ENCODE assay signal across 11 cellular contexts in the genomic region with DNA sequence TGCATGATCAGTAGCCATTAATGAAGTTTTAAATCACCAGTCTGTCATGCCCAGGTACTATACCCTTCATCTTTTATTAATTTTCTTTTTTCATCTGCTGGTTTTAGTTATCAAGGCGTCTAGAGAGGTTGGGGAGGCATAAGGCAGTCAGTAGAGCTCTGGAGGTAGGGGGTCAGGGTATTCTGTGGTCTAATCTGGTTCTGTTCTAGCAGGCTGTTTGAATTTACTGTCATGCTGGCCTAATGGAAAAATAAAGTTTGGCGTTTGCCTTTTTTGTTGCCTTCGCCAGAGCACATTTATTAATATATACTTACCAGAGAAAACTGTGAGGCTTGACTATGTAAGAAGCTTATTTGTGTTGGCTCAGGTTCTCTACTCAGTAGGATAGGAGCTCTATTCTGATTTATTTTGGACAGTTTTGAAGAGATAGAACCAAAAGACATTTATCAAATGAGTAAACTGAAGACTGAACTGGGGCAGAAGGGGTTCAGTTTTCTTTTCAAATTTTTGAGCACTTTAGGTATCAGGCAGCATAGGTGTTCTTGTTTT. TPM values are rescaled to one million over a fixed set of nuclear protein-coding genes. Genes with fewer than 3 reads are reported as not detected.
A peak's percentile ranks its signal among the peaks of the same experiment; 100 is the strongest.
DNase-seq lines count a peak whose midpoint lies in the region; ATAC-seq and TF ChIP-seq lines count a peak whose summit lies in the region.
"Had no signal": no experiment of that assay in that cellular context is flagged by ENCODE, and none has a peak within 500 bp of the region (broad histone marks: within the 10 kb centered on the region; RNA-seq: fewer than 3 reads in every experiment).

No MANE protein-coding gene starts in this region.

- H3K27me3 Mint-ChIP-seq in MCF 10A (ENCODE audit: insufficient read depth, unreplicated experiment) = no peaks in the 10 kb centered on the region
- no peaks in the 10 kb centered on the region for H3K27me3 Mint-ChIP-seq in activated naive CD8-positive, alpha-beta T cell treated with anti-CD3 and anti-CD28 coated beads for 36 hours
- no peaks in the 10 kb centered on the region for H3K27me3 Mint-ChIP-seq in CD8-positive, alpha-beta T cell (ENCODE audit: low read depth)
- H3K27me3 Mint-ChIP-seq: progenitor cell of endocrine pancreas had no signal

- H3K4me1 Mint-ChIP-seq in MCF 10A (ENCODE audit: insufficient read depth, unreplicated experiment) = peaks cover 32% of the 10 kb centered on the region
- peaks cover 57% of the 10 kb centered on the region for H3K4me1 Mint-ChIP-seq in activated naive CD8-positive, alpha-beta T cell treated with anti-CD3 and anti-CD28 coated beads for 36 hours
- peaks cover 73% of the 10 kb centered on the region for H3K4me1 Mint-ChIP-seq in CD8-positive, alpha-beta T cell (ENCODE audit: low read depth)

- no peaks in the 10 kb centered on the region for H3K79me2 ChIP-seq in mesendoderm (ENCODE audit: control insufficient read depth, insufficient read depth, low read length)
- no peaks in the 10 kb centered on the region for H3K79me2 ChIP-seq in PC-9 (ENCODE audit: low read depth)

- peaks cover 2% of the 10 kb centered on the region for H3K36me3 Mint-ChIP-seq in MCF 10A (ENCODE audit: insufficient read depth, unreplicated experiment)
- peaks cover 62% of the 10 kb centered on the region for H3K36me3 Mint-ChIP-seq in activated naive CD8-positive, alpha-beta T cell treated with anti-CD3 and anti-CD28 coated beads for 36 hours
- peaks cover 57% of the 10 kb centered on the region for H3K36me3 Mint-ChIP-seq in CD8-positive, alpha-beta T cell

- H3K4me3 ChIP-seq in breast epithelium (no peak overlapping the region), mesendoderm (ENCODE audit: low read length) (no peak overlapping the region), uterus (no peak overlapping the region), PC-9 (no peak overlapping the region)
- H3K4me3 ChIP-seq in CD8-positive, alpha-beta T cell (ENCODE audit: low read depth, low read length) = no peak overlapping the region

- no peak overlapping the region for H4K8ac ChIP-seq in mesendoderm (ENCODE audit: low read depth, low read length)

- H3K79me1 ChIP-seq in mesendoderm (ENCODE audit: low read length) = peaks cover 4% of the 10 kb centered on the region

- no peak overlapping the region for H3K4me3 Mint-ChIP-seq in MCF 10A (ENCODE audit: unreplicated experiment)
- no peak overlapping the region for H3K4me3 Mint-ChIP-seq in activated naive CD8-positive, alpha-beta T cell treated with anti-CD3 and anti-CD28 coated beads for 36 hours
- no peak overlapping the region for H3K4me3 Mint-ChIP-seq in CD8-positive, alpha-beta T cell

- no peaks in the 10 kb centered on the region for H4K20me1 ChIP-seq in PC-9 (ENCODE audit: insufficient read depth)

- no peak for ATAC-seq in left colon
- no peak for ATAC-seq in CD8-positive, alpha-beta T cell

- no peaks in the 10 kb centered on the region for H3K9me3 ChIP-seq in breast epithelium
- no peaks in the 10 kb centered on the region for H3K9me3 ChIP-seq in uterus
- H3K9me3 ChIP-seq in PC-9 (ENCODE audit: insufficient read depth, low read depth) = no peaks in the 10 kb centered on the region
- no peaks in the 10 kb centered on the region for H3K9me3 ChIP-seq in CD8-positive, alpha-beta T cell (ENCODE audit: low read length)

- H3K36me3 ChIP-seq in breast epithelium (no peaks in the 10 kb centered on the region), mesendoderm (ENCODE audit: control insufficient read depth, insufficient read depth, low read length) (no peaks in the 10 kb centered on the region), uterus (no peaks in the 10 kb centered on the region), PC-9 (ENCODE audit: low read depth) (no peaks in the 10 kb centered on the region)
- H3K36me3 ChIP-seq in CD8-positive, alpha-beta T cell (ENCODE audit: insufficient read depth, low read length) = peaks cover 5% of the 10 kb centered on the region

- no peak overlapping the region for H2BK5ac ChIP-seq in mesendoderm (ENCODE audit: low read length)

- TF ChIP-seq CTCF in MCF 10A (IDR thresholded peaks at IDR 0.05; ENCODE audit: unreplicated experiment) = no peak
- TF ChIP-seq CTCF in breast epithelium (IDR thresholded peaks at IDR 0.05) = no peak
- no peak for TF ChIP-seq CTCF in uterus (IDR thresholded peaks at IDR 0.05)
- no peak for TF ChIP-seq CTCF in PC-9 (conservative IDR thresholded peaks at IDR 0.05)
- no peak for TF ChIP-seq CTCF in CD8-positive, alpha-beta T cell (IDR thresholded peaks at IDR 0.05)

- TF ChIP-seq POLR2A in breast epithelium (IDR thresholded peaks at IDR 0.05) (no peak), uterus (IDR thresholded peaks at IDR 0.05) (no peak)

- H3F3A ChIP-seq in PC-9 (ENCODE audit: insufficient read depth, low read depth) = no peaks in the 10 kb centered on the region

- H3K4me2 ChIP-seq in mesendoderm (ENCODE audit: low read length) (no peak overlapping the region), PC-9 (no peak overlapping the region)

- no peaks in the 10 kb centered on the region for H3K9me3 Mint-ChIP-seq in MCF 10A (ENCODE audit: unreplicated experiment)
- H3K9me3 Mint-ChIP-seq in activated naive CD8-positive, alpha-beta T cell treated with anti-CD3 and anti-CD28 coated beads for 36 hours = peaks cover 9% of the 10 kb centered on the region
- no peaks in the 10 kb centered on the region for H3K9me3 Mint-ChIP-seq in CD8-positive, alpha-beta T cell

- H4K5ac ChIP-seq in mesendoderm (ENCODE audit: low read length) = no peak overlapping the region

- intact Hi-C loops in MCF 10A (cut with micrococcal nuclease) (no loop called here), breast epithelium (cut with DNase I; ENCODE audit: low total_unique reads) (no loop called here), uterus (cut with DNase I; ENCODE audit: low total_unique reads) (no loop called here), PC-9 (cut with micrococcal nuclease; ENCODE audit: unreplicated experiment) (no loop called here), left colon (cut with DNase I, micrococcal nuclease) (no loop called here)
- intact Hi-C loops in CD8-positive, alpha-beta T cell (cut with DNase I, micrococcal nuclease) = loop anchor here in 1 of 2 experiments (2.0 kb wide), 1 partner anchor 16 kb away; no protein-coding TSS in a partner anchor

- no TSS peak for BruUV-seq in MCF 10A (replicated peaks; lab: Mats Ljungman, UMichigan)
- BruUV-seq in PC-9 (replicated peaks; lab: Mats Ljungman, UMichigan) = no TSS peak

- peak overlapping the region in 1 of 2 donors; percentile 13 for H3K27ac ChIP-seq in breast epithelium
- no peak overlapping the region for H3K27ac ChIP-seq in mesendoderm (ENCODE audit: low read depth, low read length)
- peak overlapping the region; percentile 32 to 59 for H3K27ac ChIP-seq in uterus
- no peak overlapping the region for H3K27ac ChIP-seq in PC-9
- no peak overlapping the region for H3K27ac ChIP-seq in CD8-positive, alpha-beta T cell (ENCODE audit: low read depth, low read length)

- H3K56ac ChIP-seq in mesendoderm (ENCODE audit: low read length) = no peak overlapping the region

- POLR2A ChIA-PET in MCF 10A (lab: Yijun Ruan, JAX) = interaction anchor here (0.7 to 1.4 kb wide), 6 partner anchors 12 to 34 kb away, joined by 3 read pairs; no protein-coding TSS in a partner anchor
- POLR2A ChIA-PET in PC-9 (lab: Charles Lee; ENCODE audit: unreplicated experiment) = no interaction called here
- POLR2A ChIA-PET in CD8-positive, alpha-beta T cell (lab: Charles Lee) = interaction anchor here (0.7 to 1.5 kb wide), 2 partner anchors 10 to 15 kb away, joined by 3 to 5 read pairs; no protein-coding TSS in a partner anchor

- H2AK5ac ChIP-seq in mesendoderm (ENCODE audit: low read length) = no peak overlapping the region

- H3K18ac ChIP-seq in mesendoderm (ENCODE audit: low read length) = peak overlapping the region; percentile 39

- CTCF ChIA-PET in MCF 10A (lab: Yijun Ruan, JAX) = interaction anchor here (0.6 to 1.6 kb wide), 4 partner anchors 19 to 517 kb away, joined by 3 to 4 read pairs (median 4); no protein-coding TSS in a partner anchor
- CTCF ChIA-PET in PC-9 (lab: Charles Lee) = no interaction called here
- CTCF ChIA-PET in CD8-positive, alpha-beta T cell (lab: Charles Lee) = no interaction called here

- no peak overlapping the region for H3K9ac ChIP-seq in mesendoderm (ENCODE audit: low read length)

- no peak overlapping the region for H2BK120ac ChIP-seq in mesendoderm (ENCODE audit: low read depth, low read length)

- H3K4ac ChIP-seq in mesendoderm (ENCODE audit: low read depth, low read length) = no peak overlapping the region

- H3K4me1 ChIP-seq in breast epithelium (no peaks in the 10 kb centered on the region), mesendoderm (ENCODE audit: control insufficient read depth, low read depth, low read length) (peaks cover 2% of the 10 kb centered on the region), uterus (no peaks in the 10 kb centered on the region), PC-9 (replicated peaks; ENCODE audit: insufficient read depth) (no peaks in the 10 kb centered on the region; the same call in 1 of the 2 replicates)
- H3K4me1 ChIP-seq in CD8-positive, alpha-beta T cell (ENCODE audit: insufficient read depth, low read length) = peaks cover 12% of the 10 kb centered on the region

- DNase-seq in MCF 10A (ENCODE audit: unreplicated experiment) = no peak
- DNase-seq in breast epithelium (ENCODE audit: low spot score in 2 of 2) = no peak
- DNase-seq in activated naive CD8-positive, alpha-beta T cell treated with anti-CD3 and anti-CD28 coated beads for 36 hours = no peak
- DNase-seq in mesendoderm = no peak
- no peak for DNase-seq in uterus
- DNase-seq in PC-9 = no peak
- DNase-seq in left colon = no peak
- no peak for DNase-seq in CD8-positive, alpha-beta T cell
- DNase-seq: H7, NCI-H524 treated with DMSO at 0.1 percent for 48 hours had no signal

- H3K27ac Mint-ChIP-seq in MCF 10A (ENCODE audit: low read depth, unreplicated experiment) = peak overlapping the region; percentile 42
- peak overlapping the region; percentile 1 for H3K27ac Mint-ChIP-seq in activated naive CD8-positive, alpha-beta T cell treated with anti-CD3 and anti-CD28 coated beads for 36 hours
- H3K27ac Mint-ChIP-seq in CD8-positive, alpha-beta T cell = no peak overlapping the region
- H3K27ac Mint-ChIP-seq: progenitor cell of endocrine pancreas had no signal

- no CpG with 5 or more reads among the region's 3 CpGs for WGBS in mesendoderm (ENCODE audit: extremely low coverage, insufficient coverage, low lambda C conversion rate)

- no peak overlapping the region for H2AFZ ChIP-seq in PC-9

- H3K27me3 ChIP-seq in breast epithelium = no peaks in the 10 kb centered on the region
- no peaks in the 10 kb centered on the region for H3K27me3 ChIP-seq in mesendoderm (ENCODE audit: insufficient read depth, low read length, poor library complexity)
- no peaks in the 10 kb centered on the region for H3K27me3 ChIP-seq in uterus
- no peaks in the 10 kb centered on the region for H3K27me3 ChIP-seq in PC-9 (ENCODE audit: insufficient read depth, low read depth)
- no peaks in the 10 kb centered on the region for H3K27me3 ChIP-seq in CD8-positive, alpha-beta T cell (ENCODE audit: insufficient read depth, low read length)

- H3K23ac ChIP-seq in mesendoderm (ENCODE audit: low read length) = no peak overlapping the region

- peak overlapping the region; percentile 19 for H2BK15ac ChIP-seq in mesendoderm (replicated peaks; ENCODE audit: low read depth)

- no peaks in the 10 kb centered on the region for H3K9me2 ChIP-seq in PC-9 (ENCODE audit: insufficient read depth)

RNA-seq across cellular contexts. Expression of a gene that starts 46.9 kb away (rescaled TPM):
- 7.8 and 10.1 TPM in 2 replicates for total RNA-seq in MCF 10A (2022)
- total RNA-seq in breast epithelium = 10 to 100 TPM; 18.7 to 22.0 (median 19.5) TPM
- 10 to 100 TPM; 45.4 to 48.1 TPM for total RNA-seq in activated naive CD8-positive, alpha-beta T cell treated with anti-CD3 and anti-CD28 coated beads for 36 hours
- polyA plus RNA-seq in mesendoderm (2013, experiment 1 of 2) = 16.9 TPM
- polyA plus RNA-seq in mesendoderm (2013, experiment 2 of 2) = 17.2 TPM
- total RNA-seq in uterus = 10 to 100 TPM in 3 of 4 donors, 1 to 10 TPM in 1; 2.4 to 49.6 (median 18.0) TPM
- 3.8 and 6.0 TPM in 2 replicates for total RNA-seq in PC-9 (2021)
- total RNA-seq in left colon = 1 to 10 TPM; 3.6 to 8.0 TPM
- total RNA-seq in CD8-positive, alpha-beta T cell = 10 to 100 TPM; 80.8 to 83.1 TPM

Comparison
In these comparisons a context has a peak if more than half of its experiments do, and no peak if none do; other contexts are left out.
1. H3K27ac ChIP-seq: peak in uterus (2 of 2); none in mesendoderm (single experiment), PC-9 (single experiment) and CD8-positive, alpha-beta T cell (single experiment).